In the genomic region with DNA sequence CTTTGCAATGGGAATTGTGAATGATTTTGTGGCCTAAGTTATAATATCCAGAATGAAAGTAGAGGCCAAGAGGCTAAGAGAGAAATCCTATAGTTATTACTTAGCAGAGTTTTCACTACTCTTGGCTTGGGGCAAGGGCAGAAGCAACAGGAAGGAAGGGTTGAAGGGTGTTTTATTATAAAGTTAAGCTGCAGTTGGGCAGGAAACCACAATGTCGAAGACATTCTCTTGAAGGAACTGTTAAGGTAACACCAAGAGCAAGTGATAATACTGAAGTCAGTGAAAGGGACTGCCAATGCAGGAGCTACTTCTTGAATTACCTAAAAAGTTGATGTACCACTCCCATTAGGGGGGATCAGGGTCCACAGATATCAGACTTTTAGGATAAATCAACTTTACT, we compare ENCODE assay signal across 9 cellular contexts. TPM values are rescaled to one million over a fixed set of nuclear protein-coding genes. Genes with fewer than 3 reads are reported as not detected.
DNase-seq lines count a peak whose midpoint lies in the region; ATAC-seq and TF ChIP-seq lines count a peak whose summit lies in the region.
"Had no signal": no experiment of that assay in that cellular context is flagged by ENCODE, and none has a peak within 500 bp of the region (broad histone marks: within the 10 kb centered on the region; RNA-seq: fewer than 3 reads in every experiment).

No MANE protein-coding gene starts in this region.

- intact Hi-C loops in breast epithelium (cut with DNase I; ENCODE audit: low total_unique reads), result no loop called here

- H3K9me3 ChIP-seq in neutrophil, result no peaks in the 10 kb centered on the region
- H3K9me3 ChIP-seq in breast epithelium, result no peaks in the 10 kb centered on the region

- ATAC-seq in GM18861 (IDR thresholded peaks at IDR 0.05; ENCODE audit: unreplicated experiment), result peak; percentile 80
- ATAC-seq in HG02763 (IDR thresholded peaks at IDR 0.05; ENCODE audit: unreplicated experiment), result peak; percentile 57
- ATAC-seq in HG03025 (IDR thresholded peaks at IDR 0.05; ENCODE audit: low FRiP score, unreplicated experiment), result no peak

- peak; percentile 19 for DNase-seq in SIG-M5 (lab: John Stamatoyannopoulos, UW)
- DNase-seq in breast epithelium (ENCODE audit: low spot score in 2 of 2), result no peak
- no peak for DNase-seq in stimulated activated CD4-positive, alpha-beta T cell treated with anti-CD3 and anti-CD28 coated beads, Interleukin-2, amount 100 ng/mL, for 48 hours
- DNase-seq: effector CD8-positive, alpha-beta T cell had no signal

- no peak for TF ChIP-seq POLR2A in breast epithelium (IDR thresholded peaks at IDR 0.05)

- H3K27ac ChIP-seq in neutrophil, result peak overlapping the region; percentile 73
- no peak overlapping the region for H3K27ac ChIP-seq in breast epithelium

- H3K36me3 ChIP-seq in neutrophil (no peaks in the 10 kb centered on the region), breast epithelium (no peaks in the 10 kb centered on the region)

- TF ChIP-seq CTCF in neutrophil (IDR thresholded peaks at IDR 0.05), result no peak
- TF ChIP-seq CTCF in breast epithelium (IDR thresholded peaks at IDR 0.05), result no peak

- H3K4me1 ChIP-seq in neutrophil (ENCODE audit: control insufficient read depth in 1 of 2, insufficient read depth in 1 of 2, low read depth in 1 of 2, low read length in 1 of 2) (peaks cover 30 to 36% of the 10 kb centered on the region in 2 experiments), breast epithelium (no peaks in the 10 kb centered on the region)

- H3K27me3 ChIP-seq in neutrophil (no peaks in the 10 kb centered on the region), breast epithelium (no peaks in the 10 kb centered on the region)

- H3K4me3 ChIP-seq in neutrophil (ENCODE audit: low read depth in 1 of 2, low read length in 1 of 2) (peak overlapping the region in 1 of 2 experiments; percentile 7), breast epithelium (no peak overlapping the region)

RNA-seq across cellular contexts. Expression of gene XCL2, which starts 8.3 kb away (rescaled TPM):
- 1 to 10 TPM in 1 of 3 donors, not detected in 2; 1.9 TPM for total RNA-seq in breast epithelium
- total RNA-seq: skeletal muscle tissue had no signal

RNA-seq across cellular contexts. Expression of gene XCL1, which starts 40.9 kb away (rescaled TPM):
- total RNA-seq in breast epithelium, result under 1 TPM in 1 of 3 donors, not detected in 2; 0.33 TPM
- total RNA-seq: skeletal muscle tissue had no signal
